ENCODE assay signal across 8 cellular contexts in genomic region chr2:70303186-70303585, GRCh38.
"Had no signal": no experiment of that assay in that cellular context is flagged by ENCODE, and none has a peak within 500 bp of the region (broad histone marks: within the 10 kb centered on the region; RNA-seq: fewer than 3 reads in every experiment).

No MANE protein-coding gene starts in this region.

- H3K9me3 Mint-ChIP-seq: activated T-cell treated with anti-CD3 and anti-CD28 coated beads, Interleukin-2, amount 50 U/mL, for 24 hours; nephron progenitor cell; stimulated activated naive B cell treated with anti-CD40 and anti-IgM and Interleukin-4, amounts not matched to agents 10 μg/mL and 1 μg/mL and 100 μg/mL, for 72 hours had no signal

- H3K27me3 Mint-ChIP-seq: activated T-cell treated with anti-CD3 and anti-CD28 coated beads, Interleukin-2, amount 50 U/mL, for 24 hours; stimulated activated naive B cell treated with anti-CD40 and anti-IgM and Interleukin-4, amounts not matched to agents 10 μg/mL and 1 μg/mL and 100 μg/mL, for 72 hours had no signal

- DNase-seq: cortex of kidney, lower lobe of right lung, psoas muscle, upper lobe of right lung had no signal

- H3K4me3 Mint-ChIP-seq: endodermal cell had no signal

- H3K27ac Mint-ChIP-seq: activated T-cell treated with anti-CD3 and anti-CD28 coated beads, Interleukin-2, amount 50 U/mL, for 24 hours; endodermal cell; nephron progenitor cell had no signal
